23 cellular contexts compared by ENCODE assay signal in the genomic region with DNA sequence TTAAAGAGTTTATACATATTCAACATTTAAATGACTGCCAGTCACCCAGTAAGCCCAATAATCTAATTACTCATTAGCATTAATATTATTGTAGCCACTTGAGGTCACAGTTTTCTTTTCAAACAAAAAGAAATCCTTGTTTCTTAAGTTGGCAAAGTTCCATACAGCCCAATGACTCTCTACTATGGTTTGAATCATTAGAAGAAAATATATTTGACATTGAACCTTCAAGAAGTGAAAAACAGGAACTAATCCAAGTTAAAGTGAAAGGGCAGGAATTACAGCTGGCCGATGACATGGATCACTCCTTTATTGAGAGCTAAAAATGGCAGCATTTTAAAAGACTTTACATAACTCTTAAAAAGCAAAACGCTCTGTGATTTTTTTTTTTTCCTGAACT.
DNase-seq lines count a peak whose midpoint lies in the region; TF ChIP-seq lines count a peak whose summit lies in the region.
"Had no signal": no experiment of that assay in that cellular context is flagged by ENCODE, and none has a peak within 500 bp of the region (broad histone marks: within the 10 kb centered on the region; RNA-seq: fewer than 3 reads in every experiment).

No MANE protein-coding gene starts in this region.

- no peaks in the 10 kb centered on the region for H3K9me3 ChIP-seq in BLaER1
- H3K9me3 ChIP-seq: body of pancreas, right atrium auricular region, thyroid gland had no signal

- H3K4me1 ChIP-seq in BLaER1: peaks cover 9% of the 10 kb centered on the region
- H3K4me1 ChIP-seq: body of pancreas, right atrium auricular region, thyroid gland had no signal

- H4K20me1 ChIP-seq in BLaER1: no peaks in the 10 kb centered on the region

- H3K9ac ChIP-seq in BLaER1: no peak overlapping the region

- H3K4me2 ChIP-seq in BLaER1: peak overlapping the region; percentile 44

- in situ Hi-C loops in ACHN (cut with HindIII; ENCODE audit: low pct_ligation_motif_present, low pct_unique_long_range_greater_than_20kb, low sequenced_read_pairs): no loop called here

- TF ChIP-seq CTCF in cardiac fibroblast (IDR thresholded peaks at IDR 0.05; ENCODE audit: low read depth, low read length): no peak

- H3K27me3 ChIP-seq in BLaER1: no peaks in the 10 kb centered on the region
- H3K27me3 ChIP-seq: body of pancreas, right atrium auricular region, thyroid gland had no signal

- DNase-seq in HCEC 1CT (peak; percentile 7), cardiac fibroblast (ENCODE audit: low read depth in 2 of 2) (peak; percentile 17 to 18), kidney glomerular epithelial cell (lab: John Stamatoyannopoulos, UW) (peak; percentile 9), iPS-NIHi7 (ENCODE audit: extremely low spot score) (no peak), ACHN (no peak), NCI-H2171 (lab: John Stamatoyannopoulos, UW) (no peak)
- DNase-seq in stimulated activated CD4-positive, alpha-beta T cell treated with anti-CD3 and anti-CD28 coated beads, Interleukin-4, amount 100 ng/mL, for 4 hours: no peak
- DNase-seq: activated CD4-positive, alpha-beta T cell treated with anti-CD3 and anti-CD28 coated beads for 36 hours; activated effector memory CD4-positive, alpha-beta T cell treated with anti-CD3 and anti-CD28 coated beads, Interleukin-2, amount 50 U/mL, for 16 hours; activated naive CD8-positive, alpha-beta T cell treated with anti-CD3 and anti-CD28 coated beads, Interleukin-2, amount 10 ng/mL, durations not matched to agents 7 days and 5 days; body of pancreas; Calu3; KBM-7; left colon; mesendoderm; naive B cell; NCI-H1436 treated with DMSO at 0.1 percent for 48 hours; NCI-H510A treated with DMSO at 0.1 percent for 48 hours; nucleus accumbens; stimulated activated CD4-positive, alpha-beta T cell treated with anti-CD3 and anti-CD28 coated beads, Interleukin-12 subunit alpha, Interleukin-12 subunit beta, amount 100 ng/mL, for 4 hours; thyroid gland had no signal

- H3K4me3 ChIP-seq in BLaER1 (no peak overlapping the region), cardiac fibroblast (replicated peaks in 1 of 2; ENCODE audit: low read depth in 2 of 2, low read length in 2 of 2) (no peak overlapping the region)
- H3K4me3 ChIP-seq: body of pancreas, right atrium auricular region, thyroid gland had no signal

- H3K27ac ChIP-seq in BLaER1: no peak overlapping the region
- H3K27ac ChIP-seq: body of pancreas, right atrium auricular region, thyroid gland had no signal

- no peaks in the 10 kb centered on the region for H3K36me3 ChIP-seq in BLaER1
- H3K36me3 ChIP-seq: right atrium auricular region, thyroid gland had no signal

Comparison
In these comparisons a context has a peak if more than half of its experiments do, and no peak if none do; other contexts are left out.
1. DNase-seq: peak in HCEC 1CT (single experiment), cardiac fibroblast (2 of 2) and kidney glomerular epithelial cell (single experiment); none in iPS-NIHi7 (single experiment), ACHN (single experiment), stimulated activated CD4-positive, alpha-beta T cell treated with anti-CD3 and anti-CD28 coated beads, Interleukin-4, amount 100 ng/mL, for 4 hours (0 of 2) and NCI-H2171 (single experiment).